Comparison of ENCODE assay signal across 1 cellular context in the genomic region with DNA sequence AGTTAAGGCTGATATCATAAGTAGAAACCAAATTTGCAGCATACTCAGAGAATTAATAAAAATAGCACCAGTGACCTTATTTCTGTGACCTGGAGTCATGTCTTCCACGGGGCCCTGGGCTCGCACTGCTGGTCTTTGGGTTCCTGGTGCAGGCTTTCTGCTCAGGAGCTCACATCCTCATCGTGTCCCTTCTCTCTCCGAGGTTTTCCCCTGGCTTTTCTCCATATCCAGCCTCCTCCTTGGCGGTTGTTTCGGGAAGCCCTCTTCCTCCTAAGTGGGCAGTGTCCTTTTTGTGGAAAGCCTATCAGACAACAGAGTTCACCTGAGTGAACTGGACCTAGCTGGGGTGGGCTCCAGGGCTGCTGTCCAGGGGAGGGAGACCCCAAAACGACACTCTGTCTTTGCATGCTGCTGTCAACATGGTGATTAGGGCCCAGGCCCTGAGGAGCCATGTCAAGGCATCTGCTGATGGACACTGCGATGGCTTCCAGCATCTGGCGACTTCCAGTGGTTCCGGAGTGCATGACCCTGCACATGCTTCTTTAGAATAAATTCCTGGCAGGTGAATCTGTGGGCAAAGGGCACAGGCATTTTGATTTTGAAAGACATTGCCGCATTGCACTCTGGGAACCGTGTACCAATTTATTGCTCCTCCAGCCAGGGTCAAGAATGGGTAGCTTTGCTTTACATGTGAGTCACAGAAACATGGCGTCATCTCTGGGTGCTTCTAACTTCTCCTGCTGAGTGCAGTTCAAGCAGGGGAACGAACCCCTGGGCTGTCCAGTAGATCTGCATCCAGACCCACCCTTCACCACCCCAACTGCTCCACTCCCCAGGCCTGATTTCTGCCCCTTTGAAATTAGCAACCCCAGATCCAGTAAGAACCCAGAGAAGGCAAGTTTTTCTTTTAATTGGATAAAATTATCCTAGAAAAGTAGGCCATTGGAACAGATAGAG.
TF ChIP-seq lines count a peak whose summit lies in the region.

No MANE protein-coding gene starts in this region.

TF ChIP-seq in K562, 482 proteins besides CTCF, POLR2A, EP300 and RAD21:
- TF ChIP-seq RFX5 (IDR thresholded peaks at IDR 0.05; ENCODE audit: low read depth, low read length) (no peak), GABPB1 (CRISPR knock-in tag; IDR thresholded peaks at IDR 0.05) (no peak)
- TF ChIP-seq, protein P1, sequence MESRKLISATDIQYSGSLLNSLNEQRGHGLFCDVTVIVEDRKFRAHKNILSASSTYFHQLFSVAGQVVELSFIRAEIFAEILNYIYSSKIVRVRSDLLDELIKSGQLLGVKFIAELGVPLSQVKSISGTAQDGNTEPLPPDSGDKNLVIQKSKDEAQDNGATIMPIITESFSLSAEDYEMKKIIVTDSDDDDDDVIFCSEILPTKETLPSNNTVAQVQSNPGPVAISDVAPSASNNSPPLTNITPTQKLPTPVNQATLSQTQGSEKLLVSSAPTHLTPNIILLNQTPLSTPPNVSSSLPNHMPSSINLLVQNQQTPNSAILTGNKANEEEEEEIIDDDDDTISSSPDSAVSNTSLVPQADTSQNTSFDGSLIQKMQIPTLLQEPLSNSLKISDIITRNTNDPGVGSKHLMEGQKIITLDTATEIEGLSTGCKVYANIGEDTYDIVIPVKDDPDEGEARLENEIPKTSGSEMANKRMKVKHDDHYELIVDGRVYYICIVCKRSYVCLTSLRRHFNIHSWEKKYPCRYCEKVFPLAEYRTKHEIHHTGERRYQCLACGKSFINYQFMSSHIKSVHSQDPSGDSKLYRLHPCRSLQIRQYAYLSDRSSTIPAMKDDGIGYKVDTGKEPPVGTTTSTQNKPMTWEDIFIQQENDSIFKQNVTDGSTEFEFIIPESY (CRISPR knock-in tag; IDR thresholded peaks at IDR 0.05) = peak; percentile 85
